In the genomic region with DNA sequence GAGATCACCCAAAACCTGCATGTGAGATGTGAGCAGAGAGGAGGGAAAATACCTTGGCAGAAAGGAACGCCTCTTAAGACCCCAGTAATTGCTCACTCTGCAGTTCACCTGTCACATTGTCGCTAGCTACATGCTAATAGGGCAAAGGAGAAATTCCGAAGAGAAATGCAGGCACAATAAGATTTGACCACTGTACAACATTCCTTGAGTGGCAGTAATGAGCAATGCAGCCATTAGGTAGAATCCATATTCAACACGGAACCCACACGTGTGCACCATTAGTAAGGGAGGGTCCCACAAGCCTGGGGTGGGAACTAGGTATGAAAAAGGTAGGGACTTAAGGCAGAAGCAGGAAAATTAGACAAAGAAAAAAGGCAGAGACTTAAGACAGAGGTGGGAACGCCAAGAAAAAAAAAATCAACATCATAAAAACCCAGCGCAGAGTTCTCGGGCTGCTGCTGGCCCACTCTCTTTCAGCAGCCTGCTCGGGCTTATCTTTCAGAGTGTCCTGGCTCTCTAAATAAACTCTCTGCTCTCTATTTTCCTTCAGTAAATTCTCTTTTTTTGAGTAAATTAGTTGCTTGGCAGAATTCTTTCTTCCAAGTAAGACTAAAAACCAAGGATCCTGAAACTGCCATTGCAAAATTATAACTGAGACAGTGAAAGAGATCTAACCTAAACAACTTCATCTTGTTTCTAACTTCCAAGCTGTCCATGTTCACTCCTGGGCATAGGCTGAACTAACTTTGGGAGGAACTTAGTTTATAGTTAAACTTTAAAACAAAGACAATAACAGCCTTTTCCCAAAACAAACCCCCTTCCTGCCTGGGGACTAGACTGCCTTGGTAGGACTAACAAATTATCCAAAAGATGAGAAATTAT, we compare ENCODE assay signal across 1 cellular context.
TF ChIP-seq lines count a peak whose summit lies in the region.

No MANE protein-coding gene starts in this region.

TF ChIP-seq in neural cell, 6 proteins besides CTCF, POLR2A, EP300 and RAD21:
- TF ChIP-seq EZH2 (IDR thresholded peaks at IDR 0.05; ENCODE audit: borderline replicate concordance, insufficient read depth, low read length, poor library complexity, severe bottlenecking) = no peak
